Comparison of ENCODE assay signal across 36 cellular contexts in the genomic region with DNA sequence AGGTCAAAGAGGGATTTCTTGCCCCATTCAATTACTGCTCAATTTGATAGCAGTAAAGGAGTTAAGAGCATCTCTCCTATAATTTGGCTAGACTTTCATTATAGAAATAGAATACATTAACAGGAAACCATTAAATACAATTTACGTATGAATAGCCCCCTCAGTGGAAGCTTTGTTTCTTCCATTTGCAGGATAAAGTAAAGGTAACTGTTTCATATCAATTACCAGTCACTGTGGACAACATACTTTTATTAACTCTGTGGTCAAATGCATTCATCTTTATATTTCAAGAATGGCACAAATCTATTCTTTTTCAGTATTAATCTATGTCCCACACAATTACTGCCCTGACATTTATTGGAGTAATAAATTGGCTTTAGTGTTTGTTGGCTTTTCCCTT.
"Had no signal": no experiment of that assay in that cellular context is flagged by ENCODE, and none has a peak within 500 bp of the region (broad histone marks: within the 10 kb centered on the region; RNA-seq: fewer than 3 reads in every experiment).

No MANE protein-coding gene starts in this region.

- H3K4me1 Mint-ChIP-seq: activated CD4-positive, alpha-beta T cell treated with anti-CD3 and anti-CD28 coated beads for 36 hours; activated CD4-positive, alpha-beta T cell treated with anti-CD3 and anti-CD28 coated beads, Interleukin-2, amount 10 ng/mL, durations not matched to agents 24 days and 14 days; activated CD8-positive, alpha-beta memory T cell treated with anti-CD3 and anti-CD28 coated beads, Interleukin-2, amount 10 ng/mL, durations not matched to agents 7 days and 5 days; activated naive CD4-positive, alpha-beta T cell treated with anti-CD3 and anti-CD28 coated beads, Interleukin-2, amount 50 U/mL, for 24 hours; activated naive CD8-positive, alpha-beta T cell treated with anti-CD3 and anti-CD28 coated beads for 36 hours; activated naive CD8-positive, alpha-beta T cell treated with anti-CD3 and anti-CD28 coated beads, Interleukin-2, amount 50 U/mL, for 24 hours; endodermal cell; T-helper 17 cell had no signal

- H3K27ac ChIP-seq: adrenal gland, ascending aorta, breast epithelium, cardiac muscle cell, colonic mucosa, gastrocnemius medialis, heart left ventricle, WERI-Rb-1 had no signal

- H3K4me3 Mint-ChIP-seq: activated CD4-positive, alpha-beta memory T cell treated with anti-CD3 and anti-CD28 coated beads for 36 hours; activated CD4-positive, alpha-beta T cell treated with anti-CD3 and anti-CD28 coated beads for 36 hours; activated CD4-positive, alpha-beta T cell treated with anti-CD3 and anti-CD28 coated beads, Interleukin-2, amount 10 ng/mL, durations not matched to agents 24 days and 14 days; activated CD8-positive, alpha-beta memory T cell treated with anti-CD3 and anti-CD28 coated beads, Interleukin-2, amount 10 ng/mL, durations not matched to agents 7 days and 5 days; activated CD8-positive, alpha-beta T cell treated with anti-CD3 and anti-CD28 coated beads, Interleukin-2, amount 10 ng/mL, durations not matched to agents 7 days and 5 days; activated naive CD4-positive, alpha-beta T cell treated with anti-CD3 and anti-CD28 coated beads for 36 hours; activated naive CD4-positive, alpha-beta T cell treated with anti-CD3 and anti-CD28 coated beads, Interleukin-2, amount 50 U/mL, for 24 hours; activated naive CD8-positive, alpha-beta T cell treated with anti-CD3 and anti-CD28 coated beads for 36 hours; activated naive CD8-positive, alpha-beta T cell treated with anti-CD3 and anti-CD28 coated beads, Interleukin-2, amount 50 U/mL, for 24 hours; activated T-helper 1 cell treated with anti-CD3 and anti-CD28 coated beads, Interleukin-12 subunit alpha, Interleukin-12 subunit beta, Interleukin-2, Interleukin-4 antibody, amounts not matched to agents 30 ng/mL and 10 ng/mL and 1 ng/mL, durations not matched to agents 14 hours and 24 hours and 36 hours; brain; endodermal cell; T-helper 17 cell; T-helper 2 cell treated with Interferon-gamma antibody and Interleukin-4, amounts not matched to agents 5 μg/mL and 100 μg/mL, for 36 hours had no signal

- H3K27me3 Mint-ChIP-seq: activated CD4-positive, alpha-beta memory T cell treated with anti-CD3 and anti-CD28 coated beads for 36 hours; activated CD4-positive, alpha-beta T cell treated with anti-CD3 and anti-CD28 coated beads for 36 hours; activated CD4-positive, alpha-beta T cell treated with anti-CD3 and anti-CD28 coated beads, Interleukin-2, amount 10 ng/mL, durations not matched to agents 24 days and 14 days; activated CD8-positive, alpha-beta memory T cell treated with anti-CD3 and anti-CD28 coated beads, Interleukin-2, amount 10 ng/mL, durations not matched to agents 7 days and 5 days; activated naive CD4-positive, alpha-beta T cell treated with anti-CD3 and anti-CD28 coated beads, Interleukin-2, amount 50 U/mL, for 24 hours; activated naive CD8-positive, alpha-beta T cell treated with anti-CD3 and anti-CD28 coated beads for 36 hours; activated naive CD8-positive, alpha-beta T cell treated with anti-CD3 and anti-CD28 coated beads, Interleukin-2, amount 50 U/mL, for 24 hours; brain; T-helper 17 cell had no signal

- H3K4me1 ChIP-seq: adrenal gland, ascending aorta, breast epithelium, colonic mucosa, gastrocnemius medialis, heart left ventricle had no signal

- H3K36me3 Mint-ChIP-seq: activated CD4-positive, alpha-beta memory T cell treated with anti-CD3 and anti-CD28 coated beads for 36 hours; activated CD8-positive, alpha-beta memory T cell treated with anti-CD3 and anti-CD28 coated beads, Interleukin-2, amount 10 ng/mL, durations not matched to agents 7 days and 5 days; activated naive CD4-positive, alpha-beta T cell treated with anti-CD3 and anti-CD28 coated beads, Interleukin-2, amount 50 U/mL, for 24 hours; activated naive CD8-positive, alpha-beta T cell treated with anti-CD3 and anti-CD28 coated beads for 36 hours; brain had no signal

- H3K9me3 ChIP-seq: adrenal gland, ascending aorta, breast epithelium, colonic mucosa, gastrocnemius medialis, heart left ventricle had no signal

- ATAC-seq: activated CD4-positive, alpha-beta T cell treated with anti-CD3 and anti-CD28 coated beads for 36 hours; activated CD8-positive, alpha-beta memory T cell treated with anti-CD3 and anti-CD28 coated beads, Interleukin-2, amount 10 ng/mL, durations not matched to agents 7 days and 5 days; activated CD8-positive, alpha-beta T cell treated with anti-CD3 and anti-CD28 coated beads, Interleukin-2, amount 10 ng/mL, durations not matched to agents 7 days and 5 days; activated naive CD8-positive, alpha-beta T cell treated with anti-CD3 and anti-CD28 coated beads, Interleukin-2, amount 50 U/mL, for 24 hours; esophagus mucosa; gastrocnemius medialis; heart left ventricle; T-helper 17 cell had no signal

- H3K9me3 Mint-ChIP-seq: activated CD4-positive, alpha-beta T cell treated with anti-CD3 and anti-CD28 coated beads, Interleukin-2, amount 10 ng/mL, durations not matched to agents 24 days and 14 days; activated naive CD4-positive, alpha-beta T cell treated with anti-CD3 and anti-CD28 coated beads for 36 hours; activated naive CD8-positive, alpha-beta T cell treated with anti-CD3 and anti-CD28 coated beads for 36 hours; activated T-helper 1 cell treated with anti-CD3 and anti-CD28 coated beads, Interleukin-12 subunit alpha, Interleukin-12 subunit beta, Interleukin-2, Interleukin-4 antibody, amounts not matched to agents 30 ng/mL and 10 ng/mL and 1 ng/mL, durations not matched to agents 14 hours and 24 hours and 36 hours; brain; endodermal cell; T-helper 2 cell treated with Interferon-gamma antibody and Interleukin-4, amounts not matched to agents 5 μg/mL and 100 μg/mL, for 36 hours had no signal

- H3K27ac Mint-ChIP-seq: activated CD4-positive, alpha-beta memory T cell treated with anti-CD3 and anti-CD28 coated beads for 36 hours; activated CD4-positive, alpha-beta T cell treated with anti-CD3 and anti-CD28 coated beads for 36 hours; activated CD4-positive, alpha-beta T cell treated with anti-CD3 and anti-CD28 coated beads, Interleukin-2, amount 10 ng/mL, durations not matched to agents 24 days and 14 days; activated CD8-positive, alpha-beta memory T cell treated with anti-CD3 and anti-CD28 coated beads, Interleukin-2, amount 10 ng/mL, durations not matched to agents 7 days and 5 days; activated CD8-positive, alpha-beta T cell treated with anti-CD3 and anti-CD28 coated beads, Interleukin-2, amount 10 ng/mL, durations not matched to agents 7 days and 5 days; activated naive CD4-positive, alpha-beta T cell treated with anti-CD3 and anti-CD28 coated beads for 36 hours; activated naive CD4-positive, alpha-beta T cell treated with anti-CD3 and anti-CD28 coated beads, Interleukin-2, amount 50 U/mL, for 24 hours; activated naive CD8-positive, alpha-beta T cell treated with anti-CD3 and anti-CD28 coated beads for 36 hours; activated naive CD8-positive, alpha-beta T cell treated with anti-CD3 and anti-CD28 coated beads, Interleukin-2, amount 50 U/mL, for 24 hours; activated T-helper 1 cell treated with anti-CD3 and anti-CD28 coated beads, Interleukin-12 subunit alpha, Interleukin-12 subunit beta, Interleukin-2, Interleukin-4 antibody, amounts not matched to agents 30 ng/mL and 10 ng/mL and 1 ng/mL, durations not matched to agents 14 hours and 24 hours and 36 hours; activated T-helper 2 cell treated with anti-CD3 and anti-CD28 coated beads, Interferon-gamma antibody, Interleukin-2, Interleukin-4, amounts not matched to agents 10 μg/mL and 5 μg/mL and 100 μg/mL, durations not matched to agents 14 hours and 24 hours and 36 hours; brain; endodermal cell; T-helper 17 cell; T-helper 2 cell treated with Interferon-gamma antibody and Interleukin-4, amounts not matched to agents 5 μg/mL and 100 μg/mL, for 36 hours had no signal

- DNase-seq: activated CD4-positive, alpha-beta memory T cell treated with anti-CD3 and anti-CD28 coated beads for 36 hours; activated CD4-positive, alpha-beta T cell treated with anti-CD3 and anti-CD28 coated beads for 36 hours; activated CD4-positive, alpha-beta T cell treated with anti-CD3 and anti-CD28 coated beads, Interleukin-2, amount 10 ng/mL, durations not matched to agents 24 days and 14 days; activated CD4-positive, CD25-positive, alpha-beta regulatory T cell; activated CD4-positive, CD25-positive, alpha-beta regulatory T cell treated with anti-CD3 and anti-CD28 coated beads, Interleukin-2, amount 50 U/mL, for 72 hours; activated CD8-positive, alpha-beta memory T cell treated with anti-CD3 and anti-CD28 coated beads, Interleukin-2, amount 10 ng/mL, durations not matched to agents 7 days and 5 days; activated CD8-positive, alpha-beta memory T cell treated with anti-CD3 and anti-CD28 coated beads, Interleukin-2, amount 50 U/mL, for 4 hours; activated CD8-positive, alpha-beta T cell treated with anti-CD3 and anti-CD28 coated beads, Interleukin-2, amount 10 ng/mL, durations not matched to agents 7 days and 5 days; activated effector memory CD4-positive, alpha-beta T cell treated with anti-CD3 and anti-CD28 coated beads, Interleukin-2, amount 50 U/mL, for 16 hours; activated naive CD4-positive, alpha-beta T cell treated with anti-CD3 and anti-CD28 coated beads for 36 hours; activated naive CD8-positive, alpha-beta T cell treated with anti-CD3 and anti-CD28 coated beads for 36 hours; activated naive CD8-positive, alpha-beta T cell treated with anti-CD3 and anti-CD28 coated beads, Interleukin-2, amount 50 U/mL, for 24 hours; activated T-cell treated with anti-CD3 and anti-CD28 coated beads, Interleukin-2, amount 50 U/mL, for 1 hour; activated T-cell treated with anti-CD3 and anti-CD28 coated beads, Interleukin-2, amount 50 U/mL, for 48 hours; adrenal gland; central memory CD4-positive, alpha-beta T cell; cerebellar nuclear complex; colonic mucosa; effector CD8-positive, alpha-beta T cell; endodermal cell; foreskin fibroblast; gastrocnemius medialis; glutamatergic neuron; heart left ventricle; T-helper 17 cell; T1000; WERI-Rb-1 had no signal

- H3K4me3 ChIP-seq: adrenal gland, ascending aorta, breast epithelium, cardiac muscle cell, colonic mucosa, gastrocnemius medialis, heart left ventricle had no signal

- H3K36me3 ChIP-seq: adrenal gland, ascending aorta, breast epithelium, cardiac muscle cell, colonic mucosa, gastrocnemius medialis, heart left ventricle, WERI-Rb-1 had no signal

- H3K27me3 ChIP-seq: adrenal gland, ascending aorta, breast epithelium, cardiac muscle cell, colonic mucosa, gastrocnemius medialis, heart left ventricle had no signal
